2 cellular contexts compared by ENCODE assay signal in genomic region chr14:73764881-73765280, GRCh38.
A peak's percentile ranks its signal among the peaks of the same experiment; 100 is the strongest.
TF ChIP-seq lines count a peak whose summit lies in the region.

No MANE protein-coding gene starts in this region.

TF ChIP-seq in GM12878, 131 proteins besides CTCF, POLR2A, EP300 and RAD21 (continues in another document):
- TF ChIP-seq RAD51 (IDR thresholded peaks at IDR 0.05) (no peak), IKZF1 (conservative IDR thresholded peaks at IDR 0.05) (peak; percentile 56; the same call in 1 of the 2 replicates), ESRRA (IDR thresholded peaks at IDR 0.05; ENCODE audit: low read length) (no peak), EED (IDR thresholded peaks at IDR 0.05; ENCODE audit: low read depth) (peak; percentile 67; the same call in 1 of the 2 replicates), YY1 (IDR thresholded peaks at IDR 0.05; ENCODE audit: low read depth, low read length) (no peak), CUX1 (IDR thresholded peaks at IDR 0.05; ENCODE audit: insufficient replicate concordance, low read depth, low read length) (no peak), ATF3 (IDR thresholded peaks at IDR 0.05; ENCODE audit: borderline replicate concordance, extremely low read depth, low read depth, low read length) (no peak), SMAD1 (IDR thresholded peaks at IDR 0.05; ENCODE audit: low read depth, partially characterized antibody) (no peak), HDGF (IDR thresholded peaks at IDR 0.05) (no peak), IRF5 (IDR thresholded peaks at IDR 0.05; ENCODE audit: borderline replicate concordance) (no peak), MLLT1 (IDR thresholded peaks at IDR 0.05) (no peak), RUNX3 (IDR thresholded peaks at IDR 0.05; ENCODE audit: low read length) (no peak), IKZF2 (IDR thresholded peaks at IDR 0.05) (no peak; a peak in 2 of 4 replicates), ZNF274 (IDR thresholded peaks at IDR 0.05; ENCODE audit: insufficient read depth, insufficient read length) (no peak), NR2F1 (conservative IDR thresholded peaks at IDR 0.05) (no peak), DPF2 (IDR thresholded peaks at IDR 0.05) (0 out of 2 replicates have a peak, but pooled peaks have one; percentile 9), TAF1 (IDR thresholded peaks at IDR 0.05; ENCODE audit: borderline replicate concordance, low read depth, low read length) (no peak), PAX5 (IDR thresholded peaks at IDR 0.05; ENCODE audit: borderline replicate concordance, low read depth, low read length) (peak; percentile 76; the same call in 1 of the 2 replicates), NRF1 (conservative IDR thresholded peaks at IDR 0.05; ENCODE audit: low read depth, low read length) (no peak), ETV6 (conservative IDR thresholded peaks at IDR 0.05 in 1 of 2, IDR thresholded peaks at IDR 0.05 in 1 of 2; ENCODE audit: borderline replicate concordance in 1 of 2, low read depth in 1 of 2) (peak in 1 of 2 experiments; percentile 34; a peak in 1 of 4 replicates), EGR1 (IDR thresholded peaks at IDR 0.05; ENCODE audit: borderline replicate concordance in 1 of 2, low read depth in 2 of 2, low read length in 2 of 2) (no peak), SIN3A (IDR thresholded peaks at IDR 0.05; ENCODE audit: low read depth, low read length) (no peak), MYC (IDR thresholded peaks at IDR 0.05; ENCODE audit: insufficient read depth, insufficient read length, insufficient replicate concordance, low read length, severe bottlenecking) (no peak), RCOR1 (conservative IDR thresholded peaks at IDR 0.05; ENCODE audit: low read depth, low read length) (no peak), ZBED1 (IDR thresholded peaks at IDR 0.05; ENCODE audit: borderline replicate concordance) (no peak), ASH2L (IDR thresholded peaks at IDR 0.05; ENCODE audit: borderline replicate concordance, low read depth) (no peak), POLR2AphosphoS2 (IDR thresholded peaks at IDR 0.05; ENCODE audit: low read depth, low read length) (no peak)

TF ChIP-seq in HEK293T, 16 proteins besides CTCF, POLR2A, EP300 and RAD21:
- TF ChIP-seq BHLHE40 (IDR thresholded peaks at IDR 0.05; ENCODE audit: borderline replicate concordance) = no peak
- TF ChIP-seq ZNF384 (IDR thresholded peaks at IDR 0.05) = no peak
- TF ChIP-seq NFRKB (IDR thresholded peaks at IDR 0.05) = no peak
- TF ChIP-seq PKNOX1 (IDR thresholded peaks at IDR 0.05) = no peak
- no peak for TF ChIP-seq FOXM1 (IDR thresholded peaks at IDR 0.05; ENCODE audit: borderline replicate concordance)
- no peak for TF ChIP-seq LEF1 (IDR thresholded peaks at IDR 0.05; ENCODE audit: borderline replicate concordance)
- no peak for TF ChIP-seq SUZ12 (IDR thresholded peaks at IDR 0.05)
- TF ChIP-seq HDGF (IDR thresholded peaks at IDR 0.05; ENCODE audit: borderline replicate concordance) = no peak
- TF ChIP-seq ELF4 (IDR thresholded peaks at IDR 0.05) = no peak
- no peak for TF ChIP-seq FOXA1 (IDR thresholded peaks at IDR 0.05)
- TF ChIP-seq TARDBP (IDR thresholded peaks at IDR 0.05) = no peak
- no peak for TF ChIP-seq L3MBTL2 (conservative IDR thresholded peaks at IDR 0.05)
- TF ChIP-seq FOXK2 (IDR thresholded peaks at IDR 0.05) = no peak
- TF ChIP-seq ARNT (IDR thresholded peaks at IDR 0.05) = no peak
TF ChIP-seq in HEK293T: peak in this region for 0.
